17 cellular contexts compared by ENCODE assay signal in the genomic region with DNA sequence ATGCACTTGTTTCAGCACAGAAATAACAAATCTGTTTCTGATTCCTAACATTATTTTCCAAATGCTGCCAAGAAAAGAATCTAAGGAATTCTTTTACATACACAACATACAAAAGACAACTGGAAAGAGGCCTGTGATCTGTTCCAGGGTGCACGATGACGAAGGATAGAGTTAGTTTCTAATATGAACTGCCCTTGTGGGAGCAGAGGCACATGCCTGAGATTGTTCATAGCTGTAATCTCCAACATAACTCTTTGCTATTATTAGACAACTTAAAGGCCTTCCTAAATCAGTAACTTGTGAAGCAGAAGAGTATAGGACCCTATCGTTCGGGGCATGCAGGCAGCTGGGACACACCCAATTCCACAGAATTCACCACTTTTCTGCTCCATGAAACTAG. TPM values are rescaled to one million over a fixed set of nuclear protein-coding genes. Genes with fewer than 3 reads are reported as not detected.
DNase-seq lines count a peak whose midpoint lies in the region; ATAC-seq and TF ChIP-seq lines count a peak whose summit lies in the region.
"Had no signal": no experiment of that assay in that cellular context is flagged by ENCODE, and none has a peak within 500 bp of the region (broad histone marks: within the 10 kb centered on the region; RNA-seq: fewer than 3 reads in every experiment).

No MANE protein-coding gene starts in this region.

- H3K36me3 ChIP-seq in Caco-2 (ENCODE audit: control insufficient read depth, insufficient read depth, low read length), result no peaks in the 10 kb centered on the region; the same call in 1 of the 2 replicates

- no peak overlapping the region for H3K4me3 Mint-ChIP-seq in Caco-2 (ENCODE audit: unreplicated experiment)
- peak overlapping the region in 3 of 5 experiments; percentile 38 to 80 (median 57) for H3K4me3 Mint-ChIP-seq in brain
- H3K4me3 Mint-ChIP-seq: activated CD8-positive, alpha-beta T cell treated with anti-CD3 and anti-CD28 coated beads for 36 hours; naive thymus-derived CD8-positive, alpha-beta T cell had no signal

- DNase-seq in Caco-2, result no peak
- no peak for DNase-seq in right cardiac atrium
- DNase-seq in retinal pigment epithelial cell (ENCODE audit: low read depth), result peak; percentile 97
- no peak for DNase-seq in left colon
- DNase-seq in OCI-M1 (lab: John Stamatoyannopoulos, UW), result no peak
- DNase-seq in NCI-H1105 treated with DMSO at 0.1 percent for 48 hours (lab: John Stamatoyannopoulos, UW), result no peak
- DNase-seq in NK-92 treated with Interleukin-12 subunit alpha and Interleukin-12 subunit beta, amount 100 ng/mL, for 24 hours (lab: John Stamatoyannopoulos, UW), result no peak
- DNase-seq: activated CD8-positive, alpha-beta T cell treated with anti-CD3 and anti-CD28 coated beads for 36 hours; activated gamma-delta T cell treated with Interleukin-2 at 50 U/mL for 16 hours; cerebellar nuclear complex; erythroblast; naive thymus-derived CD8-positive, alpha-beta T cell; NCI-H524 treated with DMSO at 0.1 percent for 48 hours; stimulated activated CD4-positive, alpha-beta T cell treated with anti-CD3 and anti-CD28 coated beads, Interleukin-15, amount 100 ng/mL, for 24 hours; T1000 had no signal

- no peak for TF ChIP-seq CTCF in Caco-2 (IDR thresholded peaks at IDR 0.05; ENCODE audit: insufficient read depth in 1 of 2, low read depth in 1 of 2, low read length in 1 of 2, severe bottlenecking in 1 of 2, unreplicated experiment in 1 of 2)
- TF ChIP-seq CTCF in brain (conservative IDR thresholded peaks at IDR 0.05), result no peak
- no peak for TF ChIP-seq CTCF in retinal pigment epithelial cell (conservative IDR thresholded peaks at IDR 0.05; ENCODE audit: low read depth, low read length)

- H3K4me1 Mint-ChIP-seq in Caco-2 (ENCODE audit: low read depth, unreplicated experiment) (peaks cover 58% of the 10 kb centered on the region), brain (peaks cover 92% of the 10 kb centered on the region)
- H3K4me1 Mint-ChIP-seq: naive thymus-derived CD8-positive, alpha-beta T cell had no signal

- H3K9me3 Mint-ChIP-seq in Caco-2 (ENCODE audit: unreplicated experiment) (no peaks in the 10 kb centered on the region), brain (no peaks in the 10 kb centered on the region)
- H3K9me3 Mint-ChIP-seq: activated CD8-positive, alpha-beta T cell treated with anti-CD3 and anti-CD28 coated beads for 36 hours; naive thymus-derived CD8-positive, alpha-beta T cell had no signal

- peak; percentile 32 to 34 for ATAC-seq in right cardiac atrium
- ATAC-seq in left colon, result no peak
- ATAC-seq: activated CD8-positive, alpha-beta T cell treated with anti-CD3 and anti-CD28 coated beads for 36 hours; naive thymus-derived CD8-positive, alpha-beta T cell had no signal

- POLR2A ChIA-PET in Caco-2 (lab: Charles Lee), result no interaction called here

- H3K4me3 ChIP-seq in Caco-2 (ENCODE audit: low read depth, low read length) (no peak overlapping the region), right cardiac atrium (ENCODE audit: low read length) (no peak overlapping the region), retinal pigment epithelial cell (ENCODE audit: low read length) (no peak overlapping the region)
- H3K4me3 ChIP-seq: BLaER1 treated with 17β-estradiol and CSF1 and Interleukin-3, amounts not matched to agents 10 nM and 100 nM had no signal

- no peaks in the 10 kb centered on the region for H3K27me3 Mint-ChIP-seq in Caco-2 (ENCODE audit: insufficient read depth, unreplicated experiment)
- no peaks in the 10 kb centered on the region for H3K27me3 Mint-ChIP-seq in brain

- CTCF ChIA-PET in Caco-2 (lab: Charles Lee), result interaction anchor here (0.6 to 0.9 kb wide), 2 partner anchors 16 to 255 kb away, joined by 3 to 4 read pairs; no protein-coding TSS in a partner anchor

- H3K36me3 Mint-ChIP-seq in Caco-2 (ENCODE audit: insufficient read depth, unreplicated experiment), result peaks cover 12% of the 10 kb centered on the region
- H3K36me3 Mint-ChIP-seq in brain, result peaks cover 30% of the 10 kb centered on the region
- H3K36me3 Mint-ChIP-seq: naive thymus-derived CD8-positive, alpha-beta T cell had no signal

- no TSS peak for BruUV-seq in Caco-2 (replicated peaks; lab: Mats Ljungman, UMichigan)

- WGBS in right cardiac atrium, result 40% methylated on average over 4 of the region's 4 CpGs

- H3K4me1 ChIP-seq in Caco-2 (peaks cover 88% of the 10 kb centered on the region), right cardiac atrium (ENCODE audit: control insufficient read depth, insufficient read depth, low read length) (peaks cover 4% of the 10 kb centered on the region)

- no peaks in the 10 kb centered on the region for H3K9me3 ChIP-seq in Caco-2
- no peaks in the 10 kb centered on the region for H3K9me3 ChIP-seq in right cardiac atrium (ENCODE audit: control insufficient read depth, low read length)
- H3K9me3 ChIP-seq: BLaER1 treated with 17β-estradiol and CSF1 and Interleukin-3, amounts not matched to agents 10 nM and 100 nM had no signal

- H3K27ac ChIP-seq in right cardiac atrium (ENCODE audit: low read length), result peak overlapping the region; percentile 84
- H3K27ac ChIP-seq: BLaER1 treated with 17β-estradiol and CSF1 and Interleukin-3, amounts not matched to agents 10 nM and 100 nM had no signal

- intact Hi-C loops in Caco-2 (cut with micrococcal nuclease; ENCODE audit: unreplicated experiment), result no loop called here
- intact Hi-C loops in right cardiac atrium (cut with DNase I), result no loop called here
- intact Hi-C loops in left colon (cut with DNase I, micrococcal nuclease), result no loop called here

- H3K27ac Mint-ChIP-seq in Caco-2 (ENCODE audit: unreplicated experiment) (peak overlapping the region; percentile 44), brain (peak overlapping the region; percentile 18 to 96 (median 87))
- H3K27ac Mint-ChIP-seq: activated CD8-positive, alpha-beta T cell treated with anti-CD3 and anti-CD28 coated beads for 36 hours; naive thymus-derived CD8-positive, alpha-beta T cell had no signal

- H3K27me3 ChIP-seq in Caco-2 (replicated peaks; ENCODE audit: control insufficient read depth, insufficient read depth, low read length), result no peaks in the 10 kb centered on the region
- no peaks in the 10 kb centered on the region for H3K27me3 ChIP-seq in right cardiac atrium (ENCODE audit: control insufficient read depth, insufficient read depth)
- H3K27me3 ChIP-seq: BLaER1 treated with 17β-estradiol and CSF1 and Interleukin-3, amounts not matched to agents 10 nM and 100 nM had no signal

RNA-seq across cellular contexts. Expression of gene NHSL1, which starts 41.2 kb away (rescaled TPM):
- total RNA-seq in Caco-2 (2022), result 39.9 and 41.9 TPM in 2 replicates
- polyA plus RNA-seq in brain (ENCODE audit: insufficient read depth, low read depth, low replicate concordance), result 18.2 TPM
- total RNA-seq in right cardiac atrium, result 10 to 100 TPM; 35.4 to 46.5 (median 38.8) TPM
- 10.5 TPM for polyA plus RNA-seq in right cardiac atrium
- 100 to 1,000 TPM; 112 to 125 TPM for total RNA-seq in left colon
- polyA plus RNA-seq: naive thymus-derived CD8-positive, alpha-beta T cell had no signal
